In genomic region chr6:85593438-85594196, GRCh38 we compare ENCODE assay signal across 1 cellular context.
A peak's percentile ranks its signal among the peaks of the same experiment; 100 is the strongest.
TF ChIP-seq lines count a peak whose summit lies in the region.

Gene SNX14, minus strand, starts transcription at chr6:85593858. Its CDS starts 140 bp downstream, at chr6:85593718.

TF ChIP-seq in GM12878, 131 proteins besides CTCF, POLR2A, EP300 and RAD21 (continued from another document):
- TF ChIP-seq BCLAF1 (IDR thresholded peaks at IDR 0.05) (no peak), BCL11A (IDR thresholded peaks at IDR 0.05; ENCODE audit: low read depth, low read length) (no peak), IRF3 (IDR thresholded peaks at IDR 0.05) (no peak; the same call in 1 of the 2 replicates), NFIC (IDR thresholded peaks at IDR 0.05; ENCODE audit: low read depth, low read length) (no peak; the same call in 1 of the 2 replicates), ESRRA (IDR thresholded peaks at IDR 0.05; ENCODE audit: low read length) (no peak), ELK1 (IDR thresholded peaks at IDR 0.05; ENCODE audit: low read depth, low read length) (peak; percentile 61), STAT3 (IDR thresholded peaks at IDR 0.05; ENCODE audit: low read depth, low read length) (no peak), ZNF384 (IDR thresholded peaks at IDR 0.05; ENCODE audit: borderline replicate concordance, low read depth, low read length) (no peak), CBX3 (IDR thresholded peaks at IDR 0.05; ENCODE audit: borderline replicate concordance, low read depth) (no peak), CHD4 (IDR thresholded peaks at IDR 0.05) (no peak), ZNF274 (IDR thresholded peaks at IDR 0.05; ENCODE audit: insufficient read depth, insufficient read length) (no peak), CREM (IDR thresholded peaks at IDR 0.05; ENCODE audit: low read depth) (peak; percentile 72), CHD2 (IDR thresholded peaks at IDR 0.05; ENCODE audit: borderline replicate concordance, low read depth, low read length) (peak; percentile 27; the same call in 1 of the 2 replicates), ZNF622 (IDR thresholded peaks at IDR 0.05) (no peak), HDGF (IDR thresholded peaks at IDR 0.05) (0 out of 2 replicates have a peak, but pooled peaks have one; percentile 22), ZBED1 (IDR thresholded peaks at IDR 0.05; ENCODE audit: borderline replicate concordance) (peak; percentile 22; the same call in 1 of the 2 replicates), KLF5 (IDR thresholded peaks at IDR 0.05; ENCODE audit: partially characterized antibody) (no peak), PAX5 (IDR thresholded peaks at IDR 0.05; ENCODE audit: borderline replicate concordance, low read depth, low read length) (peak; percentile 29; the same call in 1 of the 2 replicates), EGR1 (IDR thresholded peaks at IDR 0.05; ENCODE audit: borderline replicate concordance in 1 of 2, low read depth in 2 of 2, low read length in 2 of 2) (peak; percentile 22 to 39; a peak in 2 of 3 replicates), CHD1 (IDR thresholded peaks at IDR 0.05; ENCODE audit: low read depth, low read length) (no peak), MEF2A (IDR thresholded peaks at IDR 0.05; ENCODE audit: insufficient read depth, low read depth, low read length) (no peak), PKNOX1 (IDR thresholded peaks at IDR 0.05) (peak; percentile 92), HDAC2 (IDR thresholded peaks at IDR 0.05) (no peak), SREBF1 (IDR thresholded peaks at IDR 0.05; ENCODE audit: low read length) (no peak), RCOR1 (conservative IDR thresholded peaks at IDR 0.05; ENCODE audit: low read depth, low read length) (no peak), HDAC6 (IDR thresholded peaks at IDR 0.05; ENCODE audit: unreplicated experiment) (no peak), ZBTB11 (CRISPR knock-in tag; IDR thresholded peaks at IDR 0.05) (peak; percentile 62), CEBPZ (IDR thresholded peaks at IDR 0.05; ENCODE audit: low read depth, low read length) (no peak), CBX5 (IDR thresholded peaks at IDR 0.05; ENCODE audit: low read depth) (peak; percentile 67; the same call in 1 of the 2 replicates), ZBTB4 (CRISPR knock-in tag; IDR thresholded peaks at IDR 0.05) (no peak), IRF4 (IDR thresholded peaks at IDR 0.05; ENCODE audit: low read depth, low read length) (no peak)
